23 cellular contexts compared by ENCODE assay signal in genomic region chr10:42992156-42992956, GRCh38.
DNase-seq lines count a peak whose midpoint lies in the region; ATAC-seq and TF ChIP-seq lines count a peak whose summit lies in the region.
"Had no signal": no experiment of that assay in that cellular context is flagged by ENCODE, and none has a peak within 500 bp of the region (broad histone marks: within the 10 kb centered on the region; RNA-seq: fewer than 3 reads in every experiment).

No MANE protein-coding gene starts in this region.

- CTCF ChIA-PET in activated CD8-positive, alpha-beta T cell treated with anti-CD3 and anti-CD28 coated beads, Interleukin-2, amount 10 ng/mL, durations not matched to agents 7 days and 5 days (lab: Charles Lee) = no interaction called here
- CTCF ChIA-PET in activated CD8-positive, alpha-beta T cell treated with anti-CD3 and anti-CD28 coated beads for 36 hours (lab: Charles Lee) = no interaction called here

- H3K4me1 ChIP-seq in H9 (ENCODE audit: insufficient read depth, low read length) (no peaks in the 10 kb centered on the region), esophagus muscularis mucosa (no peaks in the 10 kb centered on the region)
- H3K4me1 ChIP-seq: Peyer's patch had no signal

- H3K36me3 ChIP-seq in esophagus muscularis mucosa = no peaks in the 10 kb centered on the region
- H3K36me3 ChIP-seq: Peyer's patch had no signal

- H3K27me3 Mint-ChIP-seq in activated CD8-positive, alpha-beta T cell treated with anti-CD3 and anti-CD28 coated beads, Interleukin-2, amount 10 ng/mL, durations not matched to agents 7 days and 5 days (ENCODE audit: low read depth) = peaks cover 5% of the 10 kb centered on the region
- no peaks in the 10 kb centered on the region for H3K27me3 Mint-ChIP-seq in activated CD8-positive, alpha-beta T cell treated with anti-CD3 and anti-CD28 coated beads for 36 hours
- H3K27me3 Mint-ChIP-seq in H9 (ENCODE audit: low read depth) = no peaks in the 10 kb centered on the region; the same call in 1 of the 2 replicates
- peaks cover 4% of the 10 kb centered on the region for H3K27me3 Mint-ChIP-seq in progenitor cell of endocrine pancreas

- H4K8ac ChIP-seq in H9 (replicated peaks; ENCODE audit: insufficient read length, low read depth, low read length) = no peak overlapping the region

- no peaks in the 10 kb centered on the region for H3K9me3 Mint-ChIP-seq in activated CD8-positive, alpha-beta T cell treated with anti-CD3 and anti-CD28 coated beads, Interleukin-2, amount 10 ng/mL, durations not matched to agents 7 days and 5 days (ENCODE audit: insufficient read depth)
- no peaks in the 10 kb centered on the region for H3K9me3 Mint-ChIP-seq in activated CD8-positive, alpha-beta T cell treated with anti-CD3 and anti-CD28 coated beads for 36 hours
- H3K9me3 Mint-ChIP-seq in H9 = no peaks in the 10 kb centered on the region; a peak in 1 of 5 replicates
- no peaks in the 10 kb centered on the region for H3K9me3 Mint-ChIP-seq in progenitor cell of endocrine pancreas (ENCODE audit: low read depth)
- H3K9me3 Mint-ChIP-seq: CD8-positive, alpha-beta memory T cell; GM23338 had no signal

- H2BK15ac ChIP-seq in H9 (ENCODE audit: low read depth, low read length) = no peak overlapping the region

- H3T11ph ChIP-seq in H9 (ENCODE audit: low read length) = no peak overlapping the region

- no peak overlapping the region for H3K9ac ChIP-seq in H9 (ENCODE audit: extremely low read depth, insufficient read length, low read length)
- H3K9ac ChIP-seq: KMS-11 had no signal

- no peak overlapping the region for H3K4me2 ChIP-seq in H9 (ENCODE audit: insufficient read depth, insufficient read length, low read length)
- H3K4me2 ChIP-seq: GM23338, KMS-11 had no signal

- intact Hi-C loops in activated CD8-positive, alpha-beta T cell treated with anti-CD3 and anti-CD28 coated beads for 36 hours (cut with micrococcal nuclease) = no loop called here
- intact Hi-C loops in esophagus muscularis mucosa (cut with DNase I) = no loop called here

- no peak overlapping the region for H2AFZ ChIP-seq in H9 (ENCODE audit: low read length)
- H2AFZ ChIP-seq: GM23338 had no signal

- H3K18ac ChIP-seq in H9 (ENCODE audit: insufficient read length, low read depth, low read length) = no peak overlapping the region

- H3K4me3 ChIP-seq in esophagus muscularis mucosa = no peak overlapping the region
- H3K4me3 ChIP-seq: GM23338, Peyer's patch had no signal

- no peaks in the 10 kb centered on the region for H4K20me1 ChIP-seq in H9 (ENCODE audit: control insufficient read depth, insufficient read depth, insufficient read length)

- H3K27ac ChIP-seq in H9 (ENCODE audit: insufficient read length, low read depth, low read length) (no peak overlapping the region), esophagus muscularis mucosa (replicated peaks in 1 of 4) (no peak overlapping the region)
- H3K27ac ChIP-seq: KMS-11, Peyer's patch had no signal

- no peak for TF ChIP-seq POLR2A in esophagus muscularis mucosa (IDR thresholded peaks at IDR 0.05; ENCODE audit: low read depth)

- no peak overlapping the region; the same call in 1 of the 2 replicates for H3K14ac ChIP-seq in H9 (ENCODE audit: insufficient read depth, low read length)

- no peak for TF ChIP-seq EP300 in esophagus muscularis mucosa (IDR thresholded peaks at IDR 0.05)

- no peak overlapping the region for H2AK5ac ChIP-seq in H9 (ENCODE audit: insufficient read length, low read length)

- no peak for ATAC-seq in activated CD8-positive, alpha-beta T cell treated with anti-CD3 and anti-CD28 coated beads, Interleukin-2, amount 10 ng/mL, durations not matched to agents 7 days and 5 days
- no peak for ATAC-seq in activated CD8-positive, alpha-beta T cell treated with anti-CD3 and anti-CD28 coated beads for 36 hours
- ATAC-seq in GM19035 (IDR thresholded peaks at IDR 0.05; ENCODE audit: unreplicated experiment) = no peak
- ATAC-seq: GM23338, HCT116 had no signal

- no peaks in the 10 kb centered on the region for H3K79me1 ChIP-seq in H9 (ENCODE audit: insufficient read depth, low read depth, low read length, poor library complexity, severe bottlenecking)

- peaks cover 14% of the 10 kb centered on the region for H3K4me1 Mint-ChIP-seq in activated CD8-positive, alpha-beta T cell treated with anti-CD3 and anti-CD28 coated beads, Interleukin-2, amount 10 ng/mL, durations not matched to agents 7 days and 5 days (ENCODE audit: low read depth)
- H3K4me1 Mint-ChIP-seq in activated CD8-positive, alpha-beta T cell treated with anti-CD3 and anti-CD28 coated beads for 36 hours (ENCODE audit: low read depth) = peaks cover 14% of the 10 kb centered on the region
- H3K4me1 Mint-ChIP-seq in H9 (peaks cover 0 to 5% of the 10 kb centered on the region in 2 experiments; a peak in 1 of 4 replicates), progenitor cell of endocrine pancreas (ENCODE audit: low read depth) (peaks cover 3% of the 10 kb centered on the region)

- H3K9me3 ChIP-seq in H9 (ENCODE audit: control insufficient read depth, low read depth, low read length) (no peaks in the 10 kb centered on the region), esophagus muscularis mucosa (no peaks in the 10 kb centered on the region)
- H3K9me3 ChIP-seq: Peyer's patch had no signal

- H3K4ac ChIP-seq in H9 (ENCODE audit: low read depth, low read length) = no peak overlapping the region

- no peaks in the 10 kb centered on the region for H3K36me3 Mint-ChIP-seq in activated CD8-positive, alpha-beta T cell treated with anti-CD3 and anti-CD28 coated beads, Interleukin-2, amount 10 ng/mL, durations not matched to agents 7 days and 5 days (ENCODE audit: low read depth)
- no peaks in the 10 kb centered on the region for H3K36me3 Mint-ChIP-seq in activated CD8-positive, alpha-beta T cell treated with anti-CD3 and anti-CD28 coated beads for 36 hours (ENCODE audit: low read depth)
- no peaks in the 10 kb centered on the region for H3K36me3 Mint-ChIP-seq in H9 (ENCODE audit: insufficient read depth in 1 of 3, low read depth in 3 of 3)
- no peaks in the 10 kb centered on the region for H3K36me3 Mint-ChIP-seq in progenitor cell of endocrine pancreas (ENCODE audit: insufficient read depth)
- H3K36me3 Mint-ChIP-seq: CD8-positive, alpha-beta memory T cell had no signal

- POLR2A ChIA-PET in activated CD8-positive, alpha-beta T cell treated with anti-CD3 and anti-CD28 coated beads, Interleukin-2, amount 10 ng/mL, durations not matched to agents 7 days and 5 days (lab: Charles Lee) = no interaction called here
- POLR2A ChIA-PET in activated CD8-positive, alpha-beta T cell treated with anti-CD3 and anti-CD28 coated beads for 36 hours (lab: Charles Lee) = no interaction called here

- no peak overlapping the region for H3K56ac ChIP-seq in H9 (ENCODE audit: insufficient read length, low read depth, low read length)

- no CpG with 5 or more reads among the region's 12 CpGs for WGBS in H9 (ENCODE audit: extremely low coverage, insufficient read length, low lambda C conversion rate)
- WGBS in esophagus muscularis mucosa = 95% methylated on average over 7 of the region's 12 CpGs

- no peak overlapping the region for H2BK120ac ChIP-seq in H9 (ENCODE audit: low read depth, low read length, poor library complexity, severe bottlenecking)

- no peaks in the 10 kb centered on the region for H3K79me2 ChIP-seq in H9 (ENCODE audit: insufficient read depth, low read length)

- no peak overlapping the region for H4K5ac ChIP-seq in H9 (ENCODE audit: insufficient read length, low read depth, low read length)

- no peak overlapping the region for H3K27ac Mint-ChIP-seq in activated CD8-positive, alpha-beta T cell treated with anti-CD3 and anti-CD28 coated beads, Interleukin-2, amount 10 ng/mL, durations not matched to agents 7 days and 5 days
- H3K27ac Mint-ChIP-seq in activated CD8-positive, alpha-beta T cell treated with anti-CD3 and anti-CD28 coated beads for 36 hours = no peak overlapping the region
- no peak overlapping the region for H3K27ac Mint-ChIP-seq in H9
- H3K27ac Mint-ChIP-seq in progenitor cell of endocrine pancreas = no peak overlapping the region
- H3K27ac Mint-ChIP-seq: CD8-positive, alpha-beta memory T cell; GM23338 had no signal

- H4K91ac ChIP-seq in H9 (ENCODE audit: insufficient read length, low read depth, low read length) = no peak overlapping the region

- H3K27me3 ChIP-seq in H9 (ENCODE audit: insufficient read depth, low read length) (no peaks in the 10 kb centered on the region), esophagus muscularis mucosa (peaks cover 0 to 11% (median 0%) of the 10 kb centered on the region in 4 donors)
- H3K27me3 ChIP-seq: Peyer's patch had no signal

- H3K4me3 Mint-ChIP-seq in activated CD8-positive, alpha-beta T cell treated with anti-CD3 and anti-CD28 coated beads, Interleukin-2, amount 10 ng/mL, durations not matched to agents 7 days and 5 days = no peak overlapping the region
- no peak overlapping the region for H3K4me3 Mint-ChIP-seq in activated CD8-positive, alpha-beta T cell treated with anti-CD3 and anti-CD28 coated beads for 36 hours
- H3K4me3 Mint-ChIP-seq in H9 (no peak overlapping the region), progenitor cell of endocrine pancreas (ENCODE audit: low read depth) (no peak overlapping the region)
- H3K4me3 Mint-ChIP-seq: CD8-positive, alpha-beta memory T cell; GM23338 had no signal

- no peak overlapping the region for H3K23ac ChIP-seq in H9 (ENCODE audit: insufficient read length, low read depth, low read length)

- no peak overlapping the region for H2BK12ac ChIP-seq in H9 (ENCODE audit: insufficient read length, low read depth, low read length)

- no peak overlapping the region for H2BK5ac ChIP-seq in H9 (ENCODE audit: insufficient read length, low read length)

- peak; percentile 8 for DNase-seq in activated CD8-positive, alpha-beta T cell treated with anti-CD3 and anti-CD28 coated beads, Interleukin-2, amount 10 ng/mL, durations not matched to agents 7 days and 5 days
- DNase-seq in activated CD8-positive, alpha-beta T cell treated with anti-CD3 and anti-CD28 coated beads for 36 hours = no peak
- DNase-seq in H9 (peak; percentile 18), esophagus muscularis mucosa (ENCODE audit: extremely low spot score) (peak; percentile 72), progenitor cell of endocrine pancreas (ENCODE audit: low spot score, unreplicated experiment) (peak; percentile 7), NOMO-1 treated with dmso at 0.1 percent for 144 hours (lab: John Stamatoyannopoulos, UW; ENCODE audit: unreplicated experiment) (no peak), activated gamma-delta T cell treated with Interleukin-2 at 50 U/mL for 16 hours (no peak)
- DNase-seq: AML-193; C1 segment of cervical spinal cord; Calu3; CD8-positive, alpha-beta memory T cell; DMS153; NCI-H1105 treated with DMSO at 0.1 percent for 48 hours; NCI-H2081; NCI-H2171; NCI-H345; NCI-H524 treated with DMSO at 0.1 percent for 48 hours; NCI-H82 had no signal

- TF ChIP-seq CTCF in activated CD8-positive, alpha-beta T cell treated with anti-CD3 and anti-CD28 coated beads for 36 hours (IDR thresholded peaks at IDR 0.05) = no peak
- TF ChIP-seq CTCF in H9 (conservative IDR thresholded peaks at IDR 0.05) (no peak), esophagus muscularis mucosa (IDR thresholded peaks at IDR 0.05) (no peak), progenitor cell of endocrine pancreas (IDR thresholded peaks at IDR 0.05; ENCODE audit: unreplicated experiment) (no peak)

- H2BK20ac ChIP-seq in H9 (ENCODE audit: low read depth, low read length, poor library complexity, severe bottlenecking) = no peak overlapping the region

- H3K23me2 ChIP-seq in H9 (ENCODE audit: insufficient read length, low read depth, low read length, poor library complexity, severe bottlenecking) = no peaks in the 10 kb centered on the region

Comparison
In these comparisons a context has a peak if more than half of its experiments do, and no peak if none do; other contexts are left out.
1. DNase-seq: peak in activated CD8-positive, alpha-beta T cell treated with anti-CD3 and anti-CD28 coated beads, Interleukin-2, amount 10 ng/mL, durations not matched to agents 7 days and 5 days (single experiment), H9 (single experiment), esophagus muscularis mucosa (single experiment) and progenitor cell of endocrine pancreas (single experiment); none in activated CD8-positive, alpha-beta T cell treated with anti-CD3 and anti-CD28 coated beads for 36 hours (single experiment), NOMO-1 treated with dmso at 0.1 percent for 144 hours (single experiment) and activated gamma-delta T cell treated with Interleukin-2 at 50 U/mL for 16 hours (single experiment).